1 cellular context compared by ENCODE assay signal in genomic region chr1:109901508-109902145, GRCh38.
TF ChIP-seq lines count a peak whose summit lies in the region.

No MANE protein-coding gene starts in this region.

TF ChIP-seq in K562, 482 proteins besides CTCF, POLR2A, EP300 and RAD21 (continued from another document and continues in another):
- TF ChIP-seq ATF4 (CRISPR knock-in tag; IDR thresholded peaks at IDR 0.05) (0 out of 2 replicates have a peak, but pooled peaks have one; percentile 50), NFIC (IDR thresholded peaks at IDR 0.05) (peak; percentile 99), AFF1 (IDR thresholded peaks at IDR 0.05; ENCODE audit: low read depth in 1 of 2, partially characterized antibody in 2 of 2) (peak in 1 of 2 experiments; percentile 80), SMARCA5 (IDR thresholded peaks at IDR 0.05) (no peak), ZBTB33 (CRISPR knock-in tag; IDR thresholded peaks at IDR 0.05) (no peak), NFXL1 (CRISPR knock-in tag; IDR thresholded peaks at IDR 0.05) (no peak), ZNF41 (CRISPR knock-in tag; conservative IDR thresholded peaks at IDR 0.05) (no peak), ESRRA (IDR thresholded peaks at IDR 0.05; ENCODE audit: borderline replicate concordance, low read depth) (peak; percentile 76), ARID4B (CRISPR knock-in tag; IDR thresholded peaks at IDR 0.05) (no peak), THAP12 (CRISPR knock-in tag; IDR thresholded peaks at IDR 0.05) (no peak), ZNF561 (CRISPR knock-in tag; conservative IDR thresholded peaks at IDR 0.05) (no peak), JUND (IDR thresholded peaks at IDR 0.05; ENCODE audit: borderline replicate concordance, low read depth, low read length) (peak; percentile 98), JUND (tag; IDR thresholded peaks at IDR 0.05; ENCODE audit: borderline replicate concordance, low read depth, low read length) (peak; percentile 99), RERE (CRISPR knock-in tag; IDR thresholded peaks at IDR 0.05; ENCODE audit: borderline replicate concordance) (no peak), SOX6 (IDR thresholded peaks at IDR 0.05) (peak; percentile 21; the same call in 1 of the 2 replicates), ZNF586 (CRISPR knock-in tag; conservative IDR thresholded peaks at IDR 0.05) (no peak), FUS (optimal IDR thresholded peaks at IDR 0.05; ENCODE audit: low read depth, low read length) (no peak), RHOXF2B (CRISPR knock-in tag; conservative IDR thresholded peaks at IDR 0.05) (no peak)
